ENCODE assay signal across 2 cellular contexts in genomic region chr17:50425682-50426471, GRCh38.
TF ChIP-seq lines count a peak whose summit lies in the region.

TSS of gene ACSF2 (plus strand) at chr17:50426218. CDS start at chr17:50426262, 44 bp downstream.

TF ChIP-seq in GM23338, 12 proteins besides CTCF, POLR2A, EP300 and RAD21:
- peak; percentile 66; the same call in 1 of the 2 replicates for TF ChIP-seq POLR2AphosphoS5 (IDR thresholded peaks at IDR 0.05; ENCODE audit: low read depth)
- no peak for TF ChIP-seq EZH2 (IDR thresholded peaks at IDR 0.05; ENCODE audit: low read depth, unreplicated experiment)
- no peak for TF ChIP-seq NANOG (IDR thresholded peaks at IDR 0.05; ENCODE audit: borderline replicate concordance)
- no peak for TF ChIP-seq STAT1 (IDR thresholded peaks at IDR 0.05; ENCODE audit: unreplicated experiment)
- no peak for TF ChIP-seq CREB1 (CRISPR knock-in tag; IDR thresholded peaks at IDR 0.05; ENCODE audit: low read depth)
TF ChIP-seq in GM23338: peak in this region for 1.

TF ChIP-seq in H1, 55 proteins besides CTCF, POLR2A, EP300 and RAD21:
- TF ChIP-seq ASH2L (IDR thresholded peaks at IDR 0.05; ENCODE audit: low read length) (peak; percentile 23), GTF2F1 (IDR thresholded peaks at IDR 0.05; ENCODE audit: borderline replicate concordance, low read depth, low read length) (no peak), ATF3 (IDR thresholded peaks at IDR 0.05; ENCODE audit: insufficient read depth, low read depth, low read length) (0 out of 2 replicates have a peak, but pooled peaks have one; percentile 42), KDM4A (IDR thresholded peaks at IDR 0.05; ENCODE audit: low read depth, low read length, severe bottlenecking) (peak; percentile 63), E2F6 (IDR thresholded peaks at IDR 0.05) (peak; percentile 96), JUND (IDR thresholded peaks at IDR 0.05; ENCODE audit: low read length) (no peak), CHD7 (IDR thresholded peaks at IDR 0.05; ENCODE audit: insufficient replicate concordance, low read length) (no peak), CEBPB (IDR thresholded peaks at IDR 0.05; ENCODE audit: low read depth, low read length) (no peak), MAX (IDR thresholded peaks at IDR 0.05) (peak; percentile 97), KDM5A (IDR thresholded peaks at IDR 0.05; ENCODE audit: low read length) (no peak), POLR2AphosphoS5 (IDR thresholded peaks at IDR 0.05; ENCODE audit: low read depth, low read length) (no peak), RBBP5 (IDR thresholded peaks at IDR 0.05; ENCODE audit: borderline replicate concordance, low read depth, low read length) (no peak), TAF1 (IDR thresholded peaks at IDR 0.05; ENCODE audit: low read depth, low read length) (0 out of 2 replicates have a peak, but pooled peaks have one; percentile 25), POU5F1 (IDR thresholded peaks at IDR 0.05; ENCODE audit: low read depth, low read length) (no peak), SP1 (IDR thresholded peaks at IDR 0.05; ENCODE audit: low read depth, low read length) (no peak), CHD1 (IDR thresholded peaks at IDR 0.05; ENCODE audit: low read depth, low read length) (no peak), SIN3A (conservative IDR thresholded peaks at IDR 0.05 in 1 of 2, IDR thresholded peaks at IDR 0.05 in 1 of 2; ENCODE audit: low read depth in 1 of 2, low read length in 2 of 2) (no peak), NANOG (IDR thresholded peaks at IDR 0.05; ENCODE audit: insufficient read depth, low read depth, low read length, poor library complexity, severe bottlenecking) (no peak), USF2 (IDR thresholded peaks at IDR 0.05; ENCODE audit: low read length) (peak; percentile 82)
TF ChIP-seq in H1: peak in this region for 7.
